ENCODE assay signal across 8 cellular contexts in genomic region chr3:12479919-12480425, GRCh38. TPM values are rescaled to one million over a fixed set of nuclear protein-coding genes. Genes with fewer than 3 reads are reported as not detected.
DNase-seq lines count a peak whose midpoint lies in the region; ATAC-seq, FAIRE-seq and TF ChIP-seq lines count a peak whose summit lies in the region.

No MANE protein-coding gene starts in this region.

- DNase-seq in NCI-H1417 (lab: John Stamatoyannopoulos, UW) (peak; percentile 12 to 69 (median 27)), NCI-H1417 treated with DMSO at 0.1 percent for 48 hours (lab: John Stamatoyannopoulos, UW) (no peak), HT-29 (ENCODE audit: low spot score) (peak; percentile 90), RPMI8226 (peak; percentile 62), kidney (no peak), suprapubic skin (ENCODE audit: low spot score in 2 of 2) (no peak)
- DNase-seq in central memory CD4-positive, alpha-beta T cell: peak; percentile 43

- 32% methylated on average over 6 of the region's 9 CpGs for WGBS in suprapubic skin

- H3K9ac ChIP-seq in kidney (ENCODE audit: low read length in 2 of 2): peak overlapping the region in 1 of 2 donors; percentile 2

- no peak for TF ChIP-seq EP300 in suprapubic skin (IDR thresholded peaks at IDR 0.05)

- H3K4me3 ChIP-seq in kidney (ENCODE audit: low read length in 2 of 2) (no peak overlapping the region), suprapubic skin (no peak overlapping the region)

- H3K9me3 ChIP-seq in kidney (ENCODE audit: control insufficient read depth in 1 of 2, low read length in 2 of 2) (no peaks in the 10 kb centered on the region), suprapubic skin (no peaks in the 10 kb centered on the region)

- TF ChIP-seq CTCF in kidney (IDR thresholded peaks at IDR 0.05; ENCODE audit: borderline replicate concordance, extremely low read depth, insufficient read depth) (peak; percentile 85), suprapubic skin (IDR thresholded peaks at IDR 0.05) (peak; percentile 62 to 64)

- H3K4me1 ChIP-seq in kidney (ENCODE audit: control insufficient read depth in 1 of 2, insufficient read depth in 1 of 2, low read depth in 1 of 2, low read length in 2 of 2) (peaks cover 6 to 9% of the 10 kb centered on the region in 2 donors), suprapubic skin (peaks cover 20% of the 10 kb centered on the region)

- no peak for TF ChIP-seq POLR2A in suprapubic skin (IDR thresholded peaks at IDR 0.05)

- intact Hi-C loops in kidney (cut with DNase I): loop anchor here (5.0 kb wide), 1 partner anchor 338 kb away; no protein-coding TSS in a partner anchor

- H3K27me3 ChIP-seq in suprapubic skin: no peaks in the 10 kb centered on the region

- no peak for ATAC-seq in GM19463 (IDR thresholded peaks at IDR 0.05; ENCODE audit: unreplicated experiment)

- H3K36me3 ChIP-seq in kidney (ENCODE audit: control insufficient read depth in 1 of 2, insufficient read depth in 2 of 2, low read length in 2 of 2): no peaks in the 10 kb centered on the region
- no peaks in the 10 kb centered on the region for H3K36me3 ChIP-seq in suprapubic skin

- peak; percentile 27 for FAIRE-seq in kidney (lab: Jason Lieb, UNC)

- H3K27ac ChIP-seq in kidney (ENCODE audit: low read depth in 2 of 2, low read length in 2 of 2) (no peak overlapping the region), suprapubic skin (no peak overlapping the region)

RNA-seq across cellular contexts. Expression of gene TSEN2, which starts 4.3 kb away (rescaled TPM):
- 20.8 and 22.5 TPM in 2 replicates for total RNA-seq in HT-29 (2014; rRNA removed; shearing (Covaris generic))
- total RNA-seq in kidney (20.7 TPM), suprapubic skin (10 to 100 TPM; 13.6 to 26.1 (median 15.3) TPM)
- polyA plus RNA-seq in kidney (ENCODE audit: insufficient read depth, low read depth, low replicate concordance): 10.3 TPM

Comparison
In these comparisons a context has a peak if more than half of its experiments do, and no peak if none do; other contexts are left out.
1. DNase-seq: peak in NCI-H1417 (3 of 3), HT-29 (single experiment), RPMI8226 (single experiment) and central memory CD4-positive, alpha-beta T cell (single experiment); none in NCI-H1417 treated with DMSO at 0.1 percent for 48 hours (single experiment), kidney (single experiment) and suprapubic skin (0 of 2).